In genomic region chr5:171531638-171532037, GRCh38 we compare ENCODE assay signal across 6 cellular contexts.
"Had no signal": no experiment of that assay in that cellular context is flagged by ENCODE, and none has a peak within 500 bp of the region (broad histone marks: within the 10 kb centered on the region; RNA-seq: fewer than 3 reads in every experiment).

No MANE protein-coding gene starts in this region.

- ATAC-seq: HCT116, HepG2 had no signal

- DNase-seq: GM23248, GOT3, H7, KBM-7 had no signal
